ENCODE assay signal across 1 cellular context in the genomic region with DNA sequence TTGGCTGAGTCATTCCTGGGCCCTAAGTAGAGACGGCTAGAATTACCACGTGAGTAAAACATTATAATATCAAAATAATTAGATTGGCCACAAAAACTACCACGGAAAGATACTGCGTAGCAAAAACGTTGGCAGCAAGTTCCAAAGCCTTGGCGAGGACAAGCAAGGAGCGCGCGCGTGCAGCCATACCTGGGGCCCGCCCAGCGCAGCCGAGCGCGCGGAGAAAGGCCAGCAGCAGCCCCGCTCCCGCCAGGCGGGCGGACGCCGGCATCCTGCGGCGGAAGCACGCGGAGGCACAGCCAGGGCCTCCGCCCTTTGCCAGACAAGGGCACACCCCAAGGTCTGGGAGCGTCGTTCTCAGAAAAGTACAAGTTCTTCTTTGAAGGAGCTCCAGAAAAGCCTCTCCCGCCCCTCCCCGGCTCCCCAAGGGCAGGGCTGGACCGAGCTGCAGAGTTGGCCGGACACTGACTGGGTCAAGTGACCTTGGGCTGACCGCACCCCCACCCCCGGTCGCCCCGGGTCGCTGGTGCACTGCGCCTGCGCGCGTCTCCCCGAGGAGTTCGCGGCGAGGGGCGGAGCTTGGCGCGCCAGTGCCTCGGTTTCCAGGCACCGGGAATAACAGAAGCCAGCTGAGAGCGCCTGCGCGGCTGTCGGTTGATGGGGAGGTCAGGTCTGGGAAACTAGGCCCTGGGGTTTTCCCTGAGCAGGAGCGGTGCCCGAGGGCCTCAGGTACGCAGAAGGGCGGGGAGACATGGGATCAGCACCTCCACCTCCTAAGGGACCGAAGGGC.
TF ChIP-seq lines count a peak whose summit lies in the region.

A gene with protein sequence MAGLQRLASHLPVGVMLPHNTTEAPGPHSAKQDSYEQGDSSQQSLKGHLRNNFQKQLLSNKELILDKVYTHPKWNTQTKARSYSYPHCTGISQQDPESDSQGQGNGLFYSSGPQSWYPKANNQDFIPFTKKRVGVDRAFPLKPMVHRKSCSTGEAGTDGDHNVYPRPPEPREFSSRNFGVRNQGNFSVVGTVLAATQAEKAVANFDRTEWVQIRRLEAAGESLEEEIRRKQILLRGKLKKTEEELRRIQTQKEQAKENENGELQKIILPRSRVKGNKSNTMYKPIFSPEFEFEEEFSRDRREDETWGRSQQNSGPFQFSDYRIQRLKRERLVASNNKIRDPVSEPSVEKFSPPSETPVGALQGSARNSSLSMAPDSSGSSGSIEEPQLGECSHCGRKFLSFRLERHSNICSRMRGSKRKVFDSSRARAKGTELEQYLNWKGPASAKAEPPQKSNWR (plus strand): TSS at position 621 of the 790 bp plus-strand sequence. CDS start 933 bp downstream, outside the sequence.

TF ChIP-seq in SK-N-SH, 30 proteins besides CTCF, POLR2A, EP300 and RAD21 (continued from another document):
- TF ChIP-seq, protein P1, sequence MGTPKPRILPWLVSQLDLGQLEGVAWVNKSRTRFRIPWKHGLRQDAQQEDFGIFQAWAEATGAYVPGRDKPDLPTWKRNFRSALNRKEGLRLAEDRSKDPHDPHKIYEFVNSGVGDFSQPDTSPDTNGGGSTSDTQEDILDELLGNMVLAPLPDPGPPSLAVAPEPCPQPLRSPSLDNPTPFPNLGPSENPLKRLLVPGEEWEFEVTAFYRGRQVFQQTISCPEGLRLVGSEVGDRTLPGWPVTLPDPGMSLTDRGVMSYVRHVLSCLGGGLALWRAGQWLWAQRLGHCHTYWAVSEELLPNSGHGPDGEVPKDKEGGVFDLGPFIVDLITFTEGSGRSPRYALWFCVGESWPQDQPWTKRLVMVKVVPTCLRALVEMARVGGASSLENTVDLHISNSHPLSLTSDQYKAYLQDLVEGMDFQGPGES (IDR thresholded peaks at IDR 0.05; ENCODE audit: low read depth, low read length) = no peak
- TF ChIP-seq CHD2 (IDR thresholded peaks at IDR 0.05; ENCODE audit: low read length, partially characterized antibody) (no peak), YY1 (IDR thresholded peaks at IDR 0.05; ENCODE audit: low read depth) (0 out of 2 replicates have a peak, but pooled peaks have one; percentile 29), FOSL2 (IDR thresholded peaks at IDR 0.05; ENCODE audit: borderline replicate concordance, low read depth) (peak; percentile 49; the same call in 1 of the 2 replicates), MXI1 (IDR thresholded peaks at IDR 0.05; ENCODE audit: low read depth, low read length) (peak; percentile 94), NFIC (IDR thresholded peaks at IDR 0.05; ENCODE audit: borderline replicate concordance) (no peak), SIN3A (IDR thresholded peaks at IDR 0.05; ENCODE audit: borderline replicate concordance, low read depth, low read length) (peak; percentile 73; the same call in 1 of the 2 replicates), FOXM1 (IDR thresholded peaks at IDR 0.05; ENCODE audit: low read depth) (no peak), JUND (IDR thresholded peaks at IDR 0.05) (no peak), RXRA (IDR thresholded peaks at IDR 0.05; ENCODE audit: borderline replicate concordance, low read depth) (peak; percentile 92), POLR2AphosphoS5 (IDR thresholded peaks at IDR 0.05; ENCODE audit: low read depth, low read length) (peak; percentile 53), TAF1 (IDR thresholded peaks at IDR 0.05; ENCODE audit: borderline replicate concordance, low read depth, low read length) (peak; percentile 43; the same call in 1 of the 2 replicates), FOXJ3 (CRISPR knock-in tag; IDR thresholded peaks at IDR 0.05) (no peak)
- TF ChIP-seq, protein P2, sequence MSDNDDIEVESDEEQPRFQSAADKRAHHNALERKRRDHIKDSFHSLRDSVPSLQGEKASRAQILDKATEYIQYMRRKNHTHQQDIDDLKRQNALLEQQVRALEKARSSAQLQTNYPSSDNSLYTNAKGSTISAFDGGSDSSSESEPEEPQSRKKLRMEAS (IDR thresholded peaks at IDR 0.05; ENCODE audit: low read depth) = peak; percentile 91
TF ChIP-seq in SK-N-SH: peak in this region for 13.
